In genomic region chr4:185874516-185875230, GRCh38 we compare ENCODE assay signal across 19 cellular contexts.
DNase-seq lines count a peak whose midpoint lies in the region; ATAC-seq and TF ChIP-seq lines count a peak whose summit lies in the region.
"Had no signal": no experiment of that assay in that cellular context is flagged by ENCODE, and none has a peak within 500 bp of the region (broad histone marks: within the 10 kb centered on the region; RNA-seq: fewer than 3 reads in every experiment).

No MANE protein-coding gene starts in this region.

- ATAC-seq in SK-N-SH treated with all-trans-retinoic acid at 6 μM for 48 hours (0 out of 3 replicates have a peak, but pooled peaks have one; percentile 44), HG03280 (IDR thresholded peaks at IDR 0.05; ENCODE audit: unreplicated experiment) (no peak), HG03571 (IDR thresholded peaks at IDR 0.05; ENCODE audit: unreplicated experiment) (no peak)
- ATAC-seq: activated CD8-positive, alpha-beta T cell treated with anti-CD3 and anti-CD28 coated beads, Interleukin-2, amount 10 ng/mL, durations not matched to agents 7 days and 5 days; effector memory CD8-positive, alpha-beta T cell had no signal

- no peaks in the 10 kb centered on the region for H3K27me3 ChIP-seq in BE2C
- H3K27me3 ChIP-seq: ascending aorta, right lobe of liver, uterus had no signal

- peaks cover 2% of the 10 kb centered on the region; the same call in 1 of the 2 replicates for H3K4me1 ChIP-seq in BE2C
- H3K4me1 ChIP-seq: ascending aorta, right lobe of liver, uterus had no signal

- H3K4me3 ChIP-seq in fibroblast of mammary gland (ENCODE audit: control insufficient read depth, low read depth, low read length) = no peak overlapping the region
- H3K4me3 ChIP-seq in BE2C (ENCODE audit: low read depth, low read length) = no peak overlapping the region
- H3K4me3 ChIP-seq: ascending aorta, lung, right lobe of liver, uterus had no signal

- H3K36me3 ChIP-seq in BE2C = no peaks in the 10 kb centered on the region
- H3K36me3 ChIP-seq: ascending aorta, right lobe of liver, uterus had no signal

- DNase-seq in ELR (ENCODE audit: low read depth) = peak; percentile 51
- peak; percentile 68 for DNase-seq in fibroblast of mammary gland (ENCODE audit: low read depth)
- DNase-seq in pulmonary artery endothelial cell (ENCODE audit: low read depth, low spot score) = peak; percentile 27
- DNase-seq in BE2C = no peak
- no peak for DNase-seq in activated CD4-positive, alpha-beta T cell treated with anti-CD3 and anti-CD28 coated beads, Interleukin-2, amount 50 U/mL, for 4 hours
- DNase-seq: activated CD8-positive, alpha-beta T cell treated with anti-CD3 and anti-CD28 coated beads, Interleukin-2, amount 10 ng/mL, durations not matched to agents 7 days and 5 days; CD8-positive, alpha-beta memory T cell; effector memory CD8-positive, alpha-beta T cell; NCI-H1930; NCI-H774; right lobe of liver; SHP77; stimulated activated naive CD4-positive, alpha-beta T cell; uterus had no signal

- H3K9me3 ChIP-seq in BE2C = no peaks in the 10 kb centered on the region; the same call in 1 of the 2 replicates
- H3K9me3 ChIP-seq: ascending aorta, right lobe of liver, uterus had no signal

- no peak for TF ChIP-seq CTCF in fibroblast of mammary gland (conservative IDR thresholded peaks at IDR 0.05; ENCODE audit: control insufficient read depth, insufficient read depth, low read depth, low read length)
- no peak for TF ChIP-seq CTCF in BE2C (IDR thresholded peaks at IDR 0.05; ENCODE audit: low read depth, low read length)

TF ChIP-seq in SK-N-SH treated with all-trans-retinoic acid at 6 μM for 48 hours, 23 proteins besides CTCF, POLR2A, EP300 and RAD21:
- no peak for TF ChIP-seq CSDC2 (CRISPR knock-in tag; IDR thresholded peaks at IDR 0.05)

Comparison
In these comparisons a context has a peak if more than half of its experiments do, and no peak if none do; other contexts are left out.
1. DNase-seq: peak in ELR (single experiment), fibroblast of mammary gland (single experiment) and pulmonary artery endothelial cell (single experiment); none in BE2C (single experiment) and activated CD4-positive, alpha-beta T cell treated with anti-CD3 and anti-CD28 coated beads, Interleukin-2, amount 50 U/mL, for 4 hours (0 of 2).